ENCODE assay signal across 1 cellular context in genomic region chr22:20024225-20025087, GRCh38.
TF ChIP-seq lines count a peak whose summit lies in the region.

No MANE protein-coding gene starts in this region.

TF ChIP-seq in K562, 482 proteins besides CTCF, POLR2A, EP300 and RAD21 (continued from another document and continues in another):
- TF ChIP-seq RREB1 (CRISPR knock-in tag; IDR thresholded peaks at IDR 0.05) (no peak), TSHZ1 (CRISPR knock-in tag; IDR thresholded peaks at IDR 0.05) (no peak), TRIM25 (IDR thresholded peaks at IDR 0.05; ENCODE audit: borderline replicate concordance) (no peak), GATA2 (CRISPR knock-in tag; IDR thresholded peaks at IDR 0.05) (no peak), POLR2AphosphoS5 (IDR thresholded peaks at IDR 0.05; ENCODE audit: control insufficient read depth, insufficient read depth, low read depth, low read length) (no peak), MLX (CRISPR knock-in tag; conservative IDR thresholded peaks at IDR 0.05) (peak in 1 of 2 experiments; percentile 53; a peak in 1 of 4 replicates), CEBPG (CRISPR knock-in tag; IDR thresholded peaks at IDR 0.05) (no peak), CEBPG (tag; conservative IDR thresholded peaks at IDR 0.05 in 1 of 2, IDR thresholded peaks at IDR 0.05 in 1 of 2) (no peak), ZNF175 (CRISPR knock-in tag; IDR thresholded peaks at IDR 0.05; ENCODE audit: low read depth) (no peak), CHD7 (IDR thresholded peaks at IDR 0.05; ENCODE audit: low read depth, low read length) (peak; percentile 71), NEUROD1 (IDR thresholded peaks at IDR 0.05; ENCODE audit: borderline replicate concordance, low read depth, low read length, partially characterized antibody) (peak; percentile 17), E2F6 (IDR thresholded peaks at IDR 0.05; ENCODE audit: borderline replicate concordance in 1 of 2, extremely low read depth in 1 of 2, insufficient read depth in 1 of 2, insufficient read length in 1 of 2, low read depth in 1 of 2, low read length in 1 of 2, poor library complexity in 1 of 2, severe bottlenecking in 1 of 2) (peak in 1 of 2 experiments; percentile 52), ZNF449 (CRISPR knock-in tag; IDR thresholded peaks at IDR 0.05) (no peak), KLF13 (tag; IDR thresholded peaks at IDR 0.05; ENCODE audit: borderline replicate concordance, low read depth) (peak; percentile 54; the same call in 1 of the 2 replicates), FOXM1 (IDR thresholded peaks at IDR 0.05; ENCODE audit: low read depth) (no peak), FOXM1 (CRISPR knock-in tag; IDR thresholded peaks at IDR 0.05; ENCODE audit: low read depth) (no peak)
